7 cellular contexts compared by ENCODE assay signal in the genomic region with DNA sequence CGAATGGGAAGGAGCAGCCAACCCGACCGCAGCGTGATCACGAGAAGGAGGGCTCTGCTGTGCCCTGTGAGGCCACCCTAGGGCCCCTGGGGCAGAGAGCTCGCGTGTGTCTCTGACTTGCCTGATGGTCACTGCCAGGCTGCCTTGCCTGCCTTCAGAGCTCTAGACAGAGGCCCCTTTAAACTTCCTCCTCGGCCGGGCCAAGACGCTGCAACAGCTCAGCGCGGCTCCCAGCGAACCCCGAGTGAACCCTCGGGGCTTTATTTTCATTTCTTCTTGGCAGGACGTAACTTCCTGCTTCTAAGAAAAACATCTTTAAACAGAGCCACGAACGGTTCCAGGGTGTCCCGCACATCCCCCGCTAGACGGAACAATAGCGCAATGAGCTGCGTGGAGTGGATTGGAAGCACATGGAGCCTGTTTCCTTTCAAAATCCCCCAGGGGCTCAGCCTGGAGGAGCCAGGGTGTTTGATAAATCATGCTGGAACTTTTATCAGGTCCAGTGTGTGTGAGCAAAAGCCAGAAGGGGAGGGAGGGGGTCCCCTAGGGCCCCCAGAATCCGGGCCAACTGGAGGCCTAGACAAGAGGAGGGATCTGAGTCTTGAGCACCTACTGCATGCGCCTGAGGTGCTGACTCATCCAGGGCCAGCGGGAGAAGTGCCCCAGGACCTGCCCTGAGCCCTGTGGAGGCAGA.
DNase-seq lines count a peak whose midpoint lies in the region; ATAC-seq and TF ChIP-seq lines count a peak whose summit lies in the region.

No MANE protein-coding gene starts in this region.

- peak; percentile 32 to 70 (median 64) for ATAC-seq in psoas muscle
- no peak for ATAC-seq in HG02870 (IDR thresholded peaks at IDR 0.05; ENCODE audit: unreplicated experiment)
- ATAC-seq in HG03280 (IDR thresholded peaks at IDR 0.05; ENCODE audit: unreplicated experiment), result no peak

- intact Hi-C loops in psoas muscle (cut with DNase I), result no loop called here

- TF ChIP-seq CTCF in psoas muscle (IDR thresholded peaks at IDR 0.05), result no peak
- no peak for TF ChIP-seq CTCF in WERI-Rb-1 (IDR thresholded peaks at IDR 0.05; ENCODE audit: low read depth, low read length)

- no peaks in the 10 kb centered on the region for H3K27me3 ChIP-seq in psoas muscle (ENCODE audit: insufficient read depth in 3 of 3, low read length in 2 of 3)
- H3K27me3 ChIP-seq in WERI-Rb-1 (ENCODE audit: insufficient read depth, low read depth, severe bottlenecking), result no peaks in the 10 kb centered on the region

- no peaks in the 10 kb centered on the region for H3K4me1 ChIP-seq in psoas muscle

- H3K27ac ChIP-seq in psoas muscle (no peak overlapping the region), WERI-Rb-1 (no peak overlapping the region)

- H3K36me3 ChIP-seq in psoas muscle (ENCODE audit: insufficient read depth in 1 of 2, low read depth in 1 of 2), result no peaks in the 10 kb centered on the region
- H3K36me3 ChIP-seq in WERI-Rb-1, result no peaks in the 10 kb centered on the region

- no peaks in the 10 kb centered on the region for H3K9me3 ChIP-seq in psoas muscle
- H3K9me3 ChIP-seq in WERI-Rb-1 (ENCODE audit: severe bottlenecking), result peaks cover 14% of the 10 kb centered on the region

- WGBS in psoas muscle, 3 donors, result 38 to 49% (median 43%) methylated on average over 26 of the region's 26 CpGs

- DNase-seq in RPMI7951 (ENCODE audit: low read depth) (peak; percentile 71), globus pallidus (ENCODE audit: low spot score) (peak; percentile 70), psoas muscle (peak; percentile 76 to 81), WERI-Rb-1 (no peak)
- DNase-seq in activated naive CD4-positive, alpha-beta T cell treated with anti-CD3 and anti-CD28 coated beads, Interleukin-2, amount 50 U/mL, for 16 hours, result peak; percentile 42

- peak overlapping the region; percentile 26 for H3K4me3 ChIP-seq in psoas muscle
- no peak overlapping the region for H3K4me3 ChIP-seq in WERI-Rb-1 (ENCODE audit: low read depth, low read length)

Comparison
In these comparisons a context has a peak if more than half of its experiments do, and no peak if none do; other contexts are left out.
1. ATAC-seq: peak in psoas muscle (4 of 4); none in HG02870 (single experiment) and HG03280 (single experiment).